In genomic region chr5:65248896-65249295, GRCh38 we compare ENCODE assay signal across 21 cellular contexts.
DNase-seq lines count a peak whose midpoint lies in the region; ATAC-seq and TF ChIP-seq lines count a peak whose summit lies in the region.
"Had no signal": no experiment of that assay in that cellular context is flagged by ENCODE, and none has a peak within 500 bp of the region (broad histone marks: within the 10 kb centered on the region; RNA-seq: fewer than 3 reads in every experiment).

No MANE protein-coding gene starts in this region.

- intact Hi-C loops in mucosa of descending colon (cut with DNase I, micrococcal nuclease), result no loop called here

- no peaks in the 10 kb centered on the region for H3K9me3 ChIP-seq in Loucy (ENCODE audit: insufficient read depth, low read depth, low read length)
- H3K9me3 ChIP-seq in mucosa of descending colon, result no peaks in the 10 kb centered on the region
- no peaks in the 10 kb centered on the region for H3K9me3 ChIP-seq in effector memory CD4-positive, alpha-beta T cell (ENCODE audit: control insufficient read depth, low read length)
- H3K9me3 ChIP-seq: BLaER1, HAP-1 had no signal

- no peaks in the 10 kb centered on the region for H3F3A ChIP-seq in Loucy (ENCODE audit: low read depth)

- peak; percentile 75 for ATAC-seq in mucosa of descending colon
- ATAC-seq: GM12878 had no signal

- no peak overlapping the region for H3K4me3 ChIP-seq in Loucy (ENCODE audit: low read length, poor library complexity, severe bottlenecking)
- H3K4me3 ChIP-seq in mucosa of descending colon, result no peak overlapping the region
- H3K4me3 ChIP-seq in effector memory CD4-positive, alpha-beta T cell (ENCODE audit: insufficient read depth, low read depth, low read length, poor library complexity, severe bottlenecking), result no peak overlapping the region
- H3K4me3 ChIP-seq: BLaER1, GM12878, HAP-1 had no signal

- no peak overlapping the region for H3K27ac ChIP-seq in effector memory CD4-positive, alpha-beta T cell (ENCODE audit: insufficient read depth, low read length, poor library complexity, severe bottlenecking)
- H3K27ac ChIP-seq: 22Rv1, BLaER1, C4-2B had no signal

- H4K20me1 ChIP-seq in Loucy (ENCODE audit: insufficient read depth, low read length, poor library complexity, severe bottlenecking), result no peaks in the 10 kb centered on the region
- H4K20me1 ChIP-seq: BLaER1 had no signal

- H3K27me3 ChIP-seq in Loucy (ENCODE audit: insufficient read depth, low read length, poor library complexity, severe bottlenecking), result no peaks in the 10 kb centered on the region
- no peaks in the 10 kb centered on the region for H3K27me3 ChIP-seq in effector memory CD4-positive, alpha-beta T cell (replicated peaks; ENCODE audit: control insufficient read depth, insufficient read depth, low read length, poor library complexity, severe bottlenecking)
- H3K27me3 ChIP-seq: BLaER1 had no signal

- H2AFZ ChIP-seq in Loucy (ENCODE audit: low read length), result peak overlapping the region; percentile 10; the same call in 1 of the 2 replicates

- H3K9ac ChIP-seq in Loucy (ENCODE audit: low read depth, low read length, poor library complexity, severe bottlenecking), result no peak overlapping the region
- H3K9ac ChIP-seq: BLaER1 had no signal

- TF ChIP-seq CTCF in Loucy (conservative IDR thresholded peaks at IDR 0.05; ENCODE audit: low read length) (no peak), mucosa of descending colon (IDR thresholded peaks at IDR 0.05) (no peak)

- no peaks in the 10 kb centered on the region for H3K9me2 ChIP-seq in Loucy (replicated peaks; ENCODE audit: low read depth, low read length)

- DNase-seq in DMS153 (lab: John Stamatoyannopoulos, UW) (peak; percentile 3), DMS153 treated with DMSO at 0.1 percent for 48 hours (lab: John Stamatoyannopoulos, UW; ENCODE audit: unreplicated experiment) (no peak), COLO668 (lab: John Stamatoyannopoulos, UW; ENCODE audit: unreplicated experiment) (peak; percentile 0), mucosa of descending colon (peak in 1 of 3 donors; percentile 30), CD1c-positive myeloid dendritic cell (ENCODE audit: extremely low spot score) (no peak), midbrain (lab: John Stamatoyannopoulos, UW) (no peak)
- DNase-seq in effector memory CD4-positive, alpha-beta T cell, result no peak
- DNase-seq: Calu3; CD4-positive, alpha-beta T cell; CD8-positive, alpha-beta memory T cell; COR-L47; DMS79; EL; GDM1; GOT3 had no signal

- H3K79me2 ChIP-seq in Loucy (ENCODE audit: insufficient read depth, low read length), result no peaks in the 10 kb centered on the region

- H3K4me1 ChIP-seq in Loucy (ENCODE audit: insufficient read depth, low read length, poor library complexity, severe bottlenecking) (peaks cover 5% of the 10 kb centered on the region), mucosa of descending colon (ENCODE audit: low read depth) (no peaks in the 10 kb centered on the region)
- H3K4me1 ChIP-seq in effector memory CD4-positive, alpha-beta T cell (ENCODE audit: control insufficient read depth, insufficient read depth, low read length, poor library complexity, severe bottlenecking), result no peaks in the 10 kb centered on the region
- H3K4me1 ChIP-seq: BLaER1, HAP-1 had no signal

- no peak overlapping the region for H3K4me2 ChIP-seq in Loucy (ENCODE audit: low read depth, low read length, poor library complexity, severe bottlenecking)
- H3K4me2 ChIP-seq: BLaER1 had no signal

- no peaks in the 10 kb centered on the region for H3K36me3 ChIP-seq in Loucy (ENCODE audit: insufficient read depth, low read length)
- H3K36me3 ChIP-seq in mucosa of descending colon (ENCODE audit: low read depth), result no peaks in the 10 kb centered on the region
- no peaks in the 10 kb centered on the region for H3K36me3 ChIP-seq in effector memory CD4-positive, alpha-beta T cell (ENCODE audit: control insufficient read depth, insufficient read depth, low read length)
- H3K36me3 ChIP-seq: BLaER1, HAP-1 had no signal

Comparison
In these comparisons a context has a peak if more than half of its experiments do, and no peak if none do; other contexts are left out.
1. DNase-seq: peak in DMS153 (single experiment) and COLO668 (single experiment); none in DMS153 treated with DMSO at 0.1 percent for 48 hours (single experiment), effector memory CD4-positive, alpha-beta T cell (0 of 3), CD1c-positive myeloid dendritic cell (single experiment) and midbrain (single experiment).